In the genomic region with DNA sequence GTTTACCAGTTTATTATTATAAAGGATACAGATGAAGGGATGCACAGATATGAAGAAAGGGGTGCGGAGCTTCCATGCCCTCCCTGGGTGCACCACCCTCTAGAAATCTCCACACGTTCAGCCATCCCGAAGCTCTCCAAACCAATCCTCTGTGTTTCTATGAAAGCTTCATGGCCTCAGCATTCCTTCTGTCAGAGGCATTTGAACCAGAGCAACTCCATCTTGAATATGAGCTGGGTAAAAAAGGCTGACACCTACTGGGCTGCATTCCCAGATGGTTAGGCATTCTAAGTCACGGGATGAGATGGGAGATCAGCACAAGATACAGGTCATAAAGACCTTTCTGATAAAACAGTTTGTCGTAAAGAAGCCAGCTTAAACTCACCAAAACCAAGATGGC, we compare ENCODE assay signal across 2 cellular contexts.
TF ChIP-seq lines count a peak whose summit lies in the region.

No MANE protein-coding gene starts in this region.

TF ChIP-seq in IMR-90, 13 proteins besides CTCF, POLR2A, EP300 and RAD21:
- no peak for TF ChIP-seq CHD1 (IDR thresholded peaks at IDR 0.05; ENCODE audit: low read depth, low read length)
- no peak for TF ChIP-seq RFX5 (IDR thresholded peaks at IDR 0.05; ENCODE audit: low read depth, low read length)
- TF ChIP-seq MAFK (IDR thresholded peaks at IDR 0.05; ENCODE audit: low read depth, low read length): no peak
- TF ChIP-seq, protein P1, sequence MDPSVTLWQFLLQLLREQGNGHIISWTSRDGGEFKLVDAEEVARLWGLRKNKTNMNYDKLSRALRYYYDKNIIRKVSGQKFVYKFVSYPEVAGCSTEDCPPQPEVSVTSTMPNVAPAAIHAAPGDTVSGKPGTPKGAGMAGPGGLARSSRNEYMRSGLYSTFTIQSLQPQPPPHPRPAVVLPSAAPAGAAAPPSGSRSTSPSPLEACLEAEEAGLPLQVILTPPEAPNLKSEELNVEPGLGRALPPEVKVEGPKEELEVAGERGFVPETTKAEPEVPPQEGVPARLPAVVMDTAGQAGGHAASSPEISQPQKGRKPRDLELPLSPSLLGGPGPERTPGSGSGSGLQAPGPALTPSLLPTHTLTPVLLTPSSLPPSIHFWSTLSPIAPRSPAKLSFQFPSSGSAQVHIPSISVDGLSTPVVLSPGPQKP (IDR thresholded peaks at IDR 0.05; ENCODE audit: borderline replicate concordance, low read depth, low read length): no peak
- TF ChIP-seq RCOR1 (IDR thresholded peaks at IDR 0.05; ENCODE audit: insufficient replicate concordance, low read length): no peak
- no peak for TF ChIP-seq MAZ (IDR thresholded peaks at IDR 0.05; ENCODE audit: borderline replicate concordance, low read depth, low read length)
- no peak for TF ChIP-seq BHLHE40 (IDR thresholded peaks at IDR 0.05; ENCODE audit: low read depth, low read length)
- no peak for TF ChIP-seq FOS (IDR thresholded peaks at IDR 0.05; ENCODE audit: low read depth, low read length)
- TF ChIP-seq, protein P2, sequence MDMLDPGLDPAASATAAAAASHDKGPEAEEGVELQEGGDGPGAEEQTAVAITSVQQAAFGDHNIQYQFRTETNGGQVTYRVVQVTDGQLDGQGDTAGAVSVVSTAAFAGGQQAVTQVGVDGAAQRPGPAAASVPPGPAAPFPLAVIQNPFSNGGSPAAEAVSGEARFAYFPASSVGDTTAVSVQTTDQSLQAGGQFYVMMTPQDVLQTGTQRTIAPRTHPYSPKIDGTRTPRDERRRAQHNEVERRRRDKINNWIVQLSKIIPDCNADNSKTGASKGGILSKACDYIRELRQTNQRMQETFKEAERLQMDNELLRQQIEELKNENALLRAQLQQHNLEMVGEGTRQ (IDR thresholded peaks at IDR 0.05; ENCODE audit: low read depth, low read length): no peak
- TF ChIP-seq SMC3 (IDR thresholded peaks at IDR 0.05; ENCODE audit: low read depth, low read length): no peak
- TF ChIP-seq NFE2L2 (IDR thresholded peaks at IDR 0.05; ENCODE audit: low read depth, low read length): no peak
- no peak for TF ChIP-seq CEBPB (IDR thresholded peaks at IDR 0.05; ENCODE audit: low read depth, low read length)
- no peak for TF ChIP-seq MXI1 (IDR thresholded peaks at IDR 0.05; ENCODE audit: borderline replicate concordance, low read depth, low read length)

TF ChIP-seq in K562, 482 proteins besides CTCF, POLR2A, EP300 and RAD21 (continues in another document):
- TF ChIP-seq, protein P3, sequence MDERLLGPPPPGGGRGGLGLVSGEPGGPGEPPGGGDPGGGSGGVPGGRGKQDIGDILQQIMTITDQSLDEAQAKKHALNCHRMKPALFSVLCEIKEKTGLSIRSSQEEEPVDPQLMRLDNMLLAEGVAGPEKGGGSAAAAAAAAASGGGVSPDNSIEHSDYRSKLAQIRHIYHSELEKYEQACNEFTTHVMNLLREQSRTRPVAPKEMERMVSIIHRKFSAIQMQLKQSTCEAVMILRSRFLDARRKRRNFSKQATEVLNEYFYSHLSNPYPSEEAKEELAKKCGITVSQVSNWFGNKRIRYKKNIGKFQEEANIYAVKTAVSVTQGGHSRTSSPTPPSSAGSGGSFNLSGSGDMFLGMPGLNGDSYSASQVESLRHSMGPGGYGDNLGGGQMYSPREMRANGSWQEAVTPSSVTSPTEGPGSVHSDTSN (CRISPR knock-in tag; IDR thresholded peaks at IDR 0.05; ENCODE audit: low read depth): no peak
- TF ChIP-seq, protein P3 (tag; conservative IDR thresholded peaks at IDR 0.05; ENCODE audit: low read depth): peak; percentile 60
- TF ChIP-seq, protein P4, sequence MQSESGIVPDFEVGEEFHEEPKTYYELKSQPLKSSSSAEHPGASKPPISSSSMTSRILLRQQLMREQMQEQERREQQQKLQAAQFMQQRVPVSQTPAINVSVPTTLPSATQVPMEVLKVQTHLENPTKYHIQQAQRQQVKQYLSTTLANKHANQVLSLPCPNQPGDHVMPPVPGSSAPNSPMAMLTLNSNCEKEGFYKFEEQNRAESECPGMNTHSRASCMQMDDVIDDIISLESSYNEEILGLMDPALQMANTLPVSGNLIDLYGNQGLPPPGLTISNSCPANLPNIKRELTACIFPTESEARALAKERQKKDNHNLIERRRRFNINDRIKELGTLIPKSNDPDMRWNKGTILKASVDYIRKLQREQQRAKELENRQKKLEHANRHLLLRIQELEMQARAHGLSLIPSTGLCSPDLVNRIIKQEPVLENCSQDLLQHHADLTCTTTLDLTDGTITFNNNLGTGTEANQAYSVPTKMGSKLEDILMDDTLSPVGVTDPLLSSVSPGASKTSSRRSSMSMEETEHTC (IDR thresholded peaks at IDR 0.05): no peak
- TF ChIP-seq, protein P5, sequence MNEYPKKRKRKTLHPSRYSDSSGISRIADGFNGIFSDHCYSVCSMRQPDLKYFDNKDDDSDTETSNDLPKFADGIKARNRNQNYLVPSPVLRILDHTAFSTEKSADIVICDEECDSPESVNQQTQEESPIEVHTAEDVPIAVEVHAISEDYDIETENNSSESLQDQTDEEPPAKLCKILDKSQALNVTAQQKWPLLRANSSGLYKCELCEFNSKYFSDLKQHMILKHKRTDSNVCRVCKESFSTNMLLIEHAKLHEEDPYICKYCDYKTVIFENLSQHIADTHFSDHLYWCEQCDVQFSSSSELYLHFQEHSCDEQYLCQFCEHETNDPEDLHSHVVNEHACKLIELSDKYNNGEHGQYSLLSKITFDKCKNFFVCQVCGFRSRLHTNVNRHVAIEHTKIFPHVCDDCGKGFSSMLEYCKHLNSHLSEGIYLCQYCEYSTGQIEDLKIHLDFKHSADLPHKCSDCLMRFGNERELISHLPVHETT (CRISPR knock-in tag; conservative IDR thresholded peaks at IDR 0.05 in 1 of 2, IDR thresholded peaks at IDR 0.05 in 1 of 2): peak in 1 of 2 experiments; percentile 92; a peak in 2 of 4 replicates
- TF ChIP-seq MAZ (CRISPR knock-in tag; conservative IDR thresholded peaks at IDR 0.05 in 1 of 2, IDR thresholded peaks at IDR 0.05 in 1 of 2): peak in 1 of 2 experiments; percentile 76; a peak in 2 of 4 replicates
- 0 out of 2 replicates have a peak, but pooled peaks have one; percentile 65 for TF ChIP-seq RHOXF2B (CRISPR knock-in tag; conservative IDR thresholded peaks at IDR 0.05)
- no peak for TF ChIP-seq GTF2E2 (tag; IDR thresholded peaks at IDR 0.05)
- peak; percentile 88 for TF ChIP-seq ZNF311 (CRISPR knock-in tag; IDR thresholded peaks at IDR 0.05)
- TF ChIP-seq SMAD4 (CRISPR knock-in tag; conservative IDR thresholded peaks at IDR 0.05): peak; percentile 92
- TF ChIP-seq, protein P6, sequence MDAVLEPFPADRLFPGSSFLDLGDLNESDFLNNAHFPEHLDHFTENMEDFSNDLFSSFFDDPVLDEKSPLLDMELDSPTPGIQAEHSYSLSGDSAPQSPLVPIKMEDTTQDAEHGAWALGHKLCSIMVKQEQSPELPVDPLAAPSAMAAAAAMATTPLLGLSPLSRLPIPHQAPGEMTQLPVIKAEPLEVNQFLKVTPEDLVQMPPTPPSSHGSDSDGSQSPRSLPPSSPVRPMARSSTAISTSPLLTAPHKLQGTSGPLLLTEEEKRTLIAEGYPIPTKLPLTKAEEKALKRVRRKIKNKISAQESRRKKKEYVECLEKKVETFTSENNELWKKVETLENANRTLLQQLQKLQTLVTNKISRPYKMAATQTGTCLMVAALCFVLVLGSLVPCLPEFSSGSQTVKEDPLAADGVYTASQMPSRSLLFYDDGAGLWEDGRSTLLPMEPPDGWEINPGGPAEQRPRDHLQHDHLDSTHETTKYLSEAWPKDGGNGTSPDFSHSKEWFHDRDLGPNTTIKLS (IDR thresholded peaks at IDR 0.05; ENCODE audit: borderline replicate concordance, low read depth): no peak
- TF ChIP-seq ZNF217 (CRISPR knock-in tag; IDR thresholded peaks at IDR 0.05): no peak
- TF ChIP-seq, protein P7, sequence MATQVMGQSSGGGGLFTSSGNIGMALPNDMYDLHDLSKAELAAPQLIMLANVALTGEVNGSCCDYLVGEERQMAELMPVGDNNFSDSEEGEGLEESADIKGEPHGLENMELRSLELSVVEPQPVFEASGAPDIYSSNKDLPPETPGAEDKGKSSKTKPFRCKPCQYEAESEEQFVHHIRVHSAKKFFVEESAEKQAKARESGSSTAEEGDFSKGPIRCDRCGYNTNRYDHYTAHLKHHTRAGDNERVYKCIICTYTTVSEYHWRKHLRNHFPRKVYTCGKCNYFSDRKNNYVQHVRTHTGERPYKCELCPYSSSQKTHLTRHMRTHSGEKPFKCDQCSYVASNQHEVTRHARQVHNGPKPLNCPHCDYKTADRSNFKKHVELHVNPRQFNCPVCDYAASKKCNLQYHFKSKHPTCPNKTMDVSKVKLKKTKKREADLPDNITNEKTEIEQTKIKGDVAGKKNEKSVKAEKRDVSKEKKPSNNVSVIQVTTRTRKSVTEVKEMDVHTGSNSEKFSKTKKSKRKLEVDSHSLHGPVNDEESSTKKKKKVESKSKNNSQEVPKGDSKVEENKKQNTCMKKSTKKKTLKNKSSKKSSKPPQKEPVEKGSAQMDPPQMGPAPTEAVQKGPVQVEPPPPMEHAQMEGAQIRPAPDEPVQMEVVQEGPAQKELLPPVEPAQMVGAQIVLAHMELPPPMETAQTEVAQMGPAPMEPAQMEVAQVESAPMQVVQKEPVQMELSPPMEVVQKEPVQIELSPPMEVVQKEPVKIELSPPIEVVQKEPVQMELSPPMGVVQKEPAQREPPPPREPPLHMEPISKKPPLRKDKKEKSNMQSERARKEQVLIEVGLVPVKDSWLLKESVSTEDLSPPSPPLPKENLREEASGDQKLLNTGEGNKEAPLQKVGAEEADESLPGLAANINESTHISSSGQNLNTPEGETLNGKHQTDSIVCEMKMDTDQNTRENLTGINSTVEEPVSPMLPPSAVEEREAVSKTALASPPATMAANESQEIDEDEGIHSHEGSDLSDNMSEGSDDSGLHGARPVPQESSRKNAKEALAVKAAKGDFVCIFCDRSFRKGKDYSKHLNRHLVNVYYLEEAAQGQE (CRISPR knock-in tag; IDR thresholded peaks at IDR 0.05; ENCODE audit: low read depth): no peak
- TF ChIP-seq SIN3A (IDR thresholded peaks at IDR 0.05; ENCODE audit: borderline replicate concordance in 2 of 2, control insufficient read depth in 1 of 2, low read depth in 2 of 2, low read length in 2 of 2): no peak
- TF ChIP-seq ELF2 (CRISPR knock-in tag; IDR thresholded peaks at IDR 0.05): peak; percentile 73; the same call in 1 of the 2 replicates
- TF ChIP-seq POLR3A (IDR thresholded peaks at IDR 0.05; ENCODE audit: borderline replicate concordance, extremely low read depth, insufficient read depth, insufficient read length): no peak
- no peak for TF ChIP-seq HNRNPK (IDR thresholded peaks at IDR 0.05; ENCODE audit: low read depth, low read length, poor library complexity, severe bottlenecking)
- TF ChIP-seq TSC22D4 (tag; IDR thresholded peaks at IDR 0.05): no peak
- TF ChIP-seq, protein P8, sequence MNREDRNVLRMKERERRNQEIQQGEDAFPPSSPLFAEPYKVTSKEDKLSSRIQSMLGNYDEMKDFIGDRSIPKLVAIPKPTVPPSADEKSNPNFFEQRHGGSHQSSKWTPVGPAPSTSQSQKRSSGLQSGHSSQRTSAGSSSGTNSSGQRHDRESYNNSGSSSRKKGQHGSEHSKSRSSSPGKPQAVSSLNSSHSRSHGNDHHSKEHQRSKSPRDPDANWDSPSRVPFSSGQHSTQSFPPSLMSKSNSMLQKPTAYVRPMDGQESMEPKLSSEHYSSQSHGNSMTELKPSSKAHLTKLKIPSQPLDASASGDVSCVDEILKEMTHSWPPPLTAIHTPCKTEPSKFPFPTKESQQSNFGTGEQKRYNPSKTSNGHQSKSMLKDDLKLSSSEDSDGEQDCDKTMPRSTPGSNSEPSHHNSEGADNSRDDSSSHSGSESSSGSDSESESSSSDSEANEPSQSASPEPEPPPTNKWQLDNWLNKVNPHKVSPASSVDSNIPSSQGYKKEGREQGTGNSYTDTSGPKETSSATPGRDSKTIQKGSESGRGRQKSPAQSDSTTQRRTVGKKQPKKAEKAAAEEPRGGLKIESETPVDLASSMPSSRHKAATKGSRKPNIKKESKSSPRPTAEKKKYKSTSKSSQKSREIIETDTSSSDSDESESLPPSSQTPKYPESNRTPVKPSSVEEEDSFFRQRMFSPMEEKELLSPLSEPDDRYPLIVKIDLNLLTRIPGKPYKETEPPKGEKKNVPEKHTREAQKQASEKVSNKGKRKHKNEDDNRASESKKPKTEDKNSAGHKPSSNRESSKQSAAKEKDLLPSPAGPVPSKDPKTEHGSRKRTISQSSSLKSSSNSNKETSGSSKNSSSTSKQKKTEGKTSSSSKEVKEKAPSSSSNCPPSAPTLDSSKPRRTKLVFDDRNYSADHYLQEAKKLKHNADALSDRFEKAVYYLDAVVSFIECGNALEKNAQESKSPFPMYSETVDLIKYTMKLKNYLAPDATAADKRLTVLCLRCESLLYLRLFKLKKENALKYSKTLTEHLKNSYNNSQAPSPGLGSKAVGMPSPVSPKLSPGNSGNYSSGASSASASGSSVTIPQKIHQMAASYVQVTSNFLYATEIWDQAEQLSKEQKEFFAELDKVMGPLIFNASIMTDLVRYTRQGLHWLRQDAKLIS (CRISPR knock-in tag; IDR thresholded peaks at IDR 0.05): no peak
- TF ChIP-seq ARID1B (IDR thresholded peaks at IDR 0.05): no peak
- TF ChIP-seq, protein P9, sequence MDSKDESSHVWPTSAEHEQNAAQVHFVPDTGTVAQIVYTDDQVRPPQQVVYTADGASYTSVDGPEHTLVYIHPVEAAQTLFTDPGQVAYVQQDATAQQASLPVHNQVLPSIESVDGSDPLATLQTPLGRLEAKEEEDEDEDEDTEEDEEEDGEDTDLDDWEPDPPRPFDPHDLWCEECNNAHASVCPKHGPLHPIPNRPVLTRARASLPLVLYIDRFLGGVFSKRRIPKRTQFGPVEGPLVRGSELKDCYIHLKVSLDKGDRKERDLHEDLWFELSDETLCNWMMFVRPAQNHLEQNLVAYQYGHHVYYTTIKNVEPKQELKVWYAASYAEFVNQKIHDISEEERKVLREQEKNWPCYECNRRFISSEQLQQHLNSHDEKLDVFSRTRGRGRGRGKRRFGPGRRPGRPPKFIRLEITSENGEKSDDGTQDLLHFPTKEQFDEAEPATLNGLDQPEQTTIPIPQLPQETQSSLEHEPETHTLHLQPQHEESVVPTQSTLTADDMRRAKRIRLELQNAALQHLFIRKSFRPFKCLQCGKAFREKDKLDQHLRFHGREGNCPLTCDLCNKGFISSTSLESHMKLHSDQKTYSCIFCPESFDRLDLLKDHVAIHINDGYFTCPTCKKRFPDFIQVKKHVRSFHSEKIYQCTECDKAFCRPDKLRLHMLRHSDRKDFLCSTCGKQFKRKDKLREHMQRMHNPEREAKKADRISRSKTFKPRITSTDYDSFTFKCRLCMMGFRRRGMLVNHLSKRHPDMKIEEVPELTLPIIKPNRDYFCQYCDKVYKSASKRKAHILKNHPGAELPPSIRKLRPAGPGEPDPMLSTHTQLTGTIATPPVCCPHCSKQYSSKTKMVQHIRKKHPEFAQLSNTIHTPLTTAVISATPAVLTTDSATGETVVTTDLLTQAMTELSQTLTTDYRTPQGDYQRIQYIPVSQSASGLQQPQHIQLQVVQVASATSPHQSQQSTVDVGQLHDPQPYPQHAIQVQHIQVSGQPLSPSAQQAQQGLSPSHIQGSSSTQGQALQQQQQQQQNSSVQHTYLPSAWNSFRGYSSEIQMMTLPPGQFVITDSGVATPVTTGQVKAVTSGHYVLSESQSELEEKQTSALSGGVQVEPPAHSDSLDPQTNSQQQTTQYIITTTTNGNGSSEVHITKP (IDR thresholded peaks at IDR 0.05; ENCODE audit: partially characterized antibody): no peak
- no peak for TF ChIP-seq FOXP1 (CRISPR knock-in tag; IDR thresholded peaks at IDR 0.05)
